18 cellular contexts compared by ENCODE assay signal in genomic region chr12:2214411-2214810, GRCh38.
"Had no signal": no experiment of that assay in that cellular context is flagged by ENCODE, and none has a peak within 500 bp of the region (broad histone marks: within the 10 kb centered on the region; RNA-seq: fewer than 3 reads in every experiment).

No MANE protein-coding gene starts in this region.

- H3K4me1 Mint-ChIP-seq: activated CD4-positive, alpha-beta T cell treated with anti-CD3 and anti-CD28 coated beads for 36 hours; activated CD8-positive, alpha-beta memory T cell treated with anti-CD3 and anti-CD28 coated beads, Interleukin-2, amount 10 ng/mL, durations not matched to agents 7 days and 5 days; activated naive CD4-positive, alpha-beta T cell treated with anti-CD3 and anti-CD28 coated beads, Interleukin-2, amount 10 ng/mL, durations not matched to agents 7 days and 5 days; natural killer cell; stimulated activated effector memory CD8-positive, alpha-beta T cell treated with anti-CD3 and anti-CD28 coated beads, Interleukin-12 subunit alpha, Interleukin-12 subunit beta, amount 100 ng/mL, for 72 hours; T-helper 17 cell had no signal

- H3K4me1 ChIP-seq: body of pancreas, left lung, prostate gland had no signal

- H3K27ac ChIP-seq: body of pancreas, hepatocyte, left lung, prostate gland had no signal

- H3K27me3 Mint-ChIP-seq: activated CD4-positive, alpha-beta memory T cell treated with anti-CD3 and anti-CD28 coated beads for 36 hours; activated CD4-positive, alpha-beta T cell treated with anti-CD3 and anti-CD28 coated beads for 36 hours had no signal

- DNase-seq: activated CD4-positive, alpha-beta memory T cell treated with anti-CD3 and anti-CD28 coated beads for 36 hours; activated CD4-positive, alpha-beta T cell treated with anti-CD3 and anti-CD28 coated beads for 36 hours; activated CD8-positive, alpha-beta memory T cell treated with anti-CD3 and anti-CD28 coated beads, Interleukin-2, amount 10 ng/mL, durations not matched to agents 7 days and 5 days; activated naive CD4-positive, alpha-beta T cell treated with anti-CD3 and anti-CD28 coated beads, Interleukin-2, amount 10 ng/mL, durations not matched to agents 7 days and 5 days; activated T-cell treated with anti-CD3 and anti-CD28 coated beads, Interleukin-2, amount 50 U/mL, for 1 hour; body of pancreas; cerebellar nuclear complex; dermis blood vessel endothelial cell; endodermal cell; left lung; natural killer cell; T-helper 17 cell; uterus had no signal

- H3K9me3 Mint-ChIP-seq: activated CD4-positive, alpha-beta memory T cell treated with anti-CD3 and anti-CD28 coated beads for 36 hours; activated naive CD4-positive, alpha-beta T cell treated with anti-CD3 and anti-CD28 coated beads, Interleukin-2, amount 10 ng/mL, durations not matched to agents 7 days and 5 days; activated T-helper 2 cell treated with anti-CD3 and anti-CD28 coated beads, Interferon-gamma antibody, Interleukin-2, Interleukin-4, amounts not matched to agents 10 μg/mL and 5 μg/mL and 100 μg/mL, durations not matched to agents 14 hours and 24 hours and 36 hours; endodermal cell; memory B cell; natural killer cell; stimulated activated effector memory CD8-positive, alpha-beta T cell treated with anti-CD3 and anti-CD28 coated beads, Interleukin-12 subunit alpha, Interleukin-12 subunit beta, amount 100 ng/mL, for 72 hours had no signal

- H2AFZ ChIP-seq: hepatocyte had no signal

- H3K9me3 ChIP-seq: body of pancreas, left lung, prostate gland, uterus had no signal

- H3K36me3 Mint-ChIP-seq: activated CD4-positive, alpha-beta memory T cell treated with anti-CD3 and anti-CD28 coated beads for 36 hours; activated CD8-positive, alpha-beta memory T cell treated with anti-CD3 and anti-CD28 coated beads, Interleukin-2, amount 10 ng/mL, durations not matched to agents 7 days and 5 days; activated naive CD4-positive, alpha-beta T cell treated with anti-CD3 and anti-CD28 coated beads, Interleukin-2, amount 10 ng/mL, durations not matched to agents 7 days and 5 days; memory B cell; natural killer cell; stimulated activated effector memory CD8-positive, alpha-beta T cell treated with anti-CD3 and anti-CD28 coated beads, Interleukin-12 subunit alpha, Interleukin-12 subunit beta, amount 100 ng/mL, for 72 hours had no signal

- H3K36me3 ChIP-seq: left lung, prostate gland, uterus had no signal

- H3K4me3 Mint-ChIP-seq: activated CD4-positive, alpha-beta memory T cell treated with anti-CD3 and anti-CD28 coated beads for 36 hours; activated CD4-positive, alpha-beta T cell treated with anti-CD3 and anti-CD28 coated beads for 36 hours; activated CD8-positive, alpha-beta memory T cell treated with anti-CD3 and anti-CD28 coated beads, Interleukin-2, amount 10 ng/mL, durations not matched to agents 7 days and 5 days; activated naive CD4-positive, alpha-beta T cell treated with anti-CD3 and anti-CD28 coated beads, Interleukin-2, amount 10 ng/mL, durations not matched to agents 7 days and 5 days; endodermal cell; memory B cell; natural killer cell; stimulated activated effector memory CD8-positive, alpha-beta T cell treated with anti-CD3 and anti-CD28 coated beads, Interleukin-12 subunit alpha, Interleukin-12 subunit beta, amount 100 ng/mL, for 72 hours; T-helper 17 cell had no signal

- H3K4me3 ChIP-seq: body of pancreas, hepatocyte, left lung, prostate gland, uterus had no signal

- H3K27me3 ChIP-seq: body of pancreas, hepatocyte, uterus had no signal

- H3K27ac Mint-ChIP-seq: activated CD4-positive, alpha-beta memory T cell treated with anti-CD3 and anti-CD28 coated beads for 36 hours; activated CD4-positive, alpha-beta T cell treated with anti-CD3 and anti-CD28 coated beads for 36 hours; activated CD8-positive, alpha-beta memory T cell treated with anti-CD3 and anti-CD28 coated beads, Interleukin-2, amount 10 ng/mL, durations not matched to agents 7 days and 5 days; activated naive CD4-positive, alpha-beta T cell treated with anti-CD3 and anti-CD28 coated beads, Interleukin-2, amount 10 ng/mL, durations not matched to agents 7 days and 5 days; activated T-helper 2 cell treated with anti-CD3 and anti-CD28 coated beads, Interferon-gamma antibody, Interleukin-2, Interleukin-4, amounts not matched to agents 10 μg/mL and 5 μg/mL and 100 μg/mL, durations not matched to agents 14 hours and 24 hours and 36 hours; endodermal cell; memory B cell; natural killer cell; stimulated activated effector memory CD8-positive, alpha-beta T cell treated with anti-CD3 and anti-CD28 coated beads, Interleukin-12 subunit alpha, Interleukin-12 subunit beta, amount 100 ng/mL, for 72 hours; T-helper 17 cell had no signal
